ENCODE assay signal across 6 cellular contexts in genomic region chr6:30687659-30688431, GRCh38. TPM values are rescaled to one million over a fixed set of nuclear protein-coding genes. Genes with fewer than 3 reads are reported as not detected.
DNase-seq lines count a peak whose midpoint lies in the region; ATAC-seq and TF ChIP-seq lines count a peak whose summit lies in the region.

No MANE protein-coding gene starts in this region.

- peak overlapping the region; percentile 98 for H3K4me2 ChIP-seq in SK-N-SH

- DNase-seq in DMS114 treated with DMSO at 0.1 percent for 48 hours (lab: John Stamatoyannopoulos, UW; ENCODE audit: unreplicated experiment), result peak; percentile 40
- DNase-seq in SK-N-SH, result peak; percentile 47
- DNase-seq in aorta, result peak; percentile 75 to 83
- no peak for DNase-seq in left lobe of liver (ENCODE audit: low spot score)

- POLR2A ChIA-PET in SK-N-SH (lab: Yijun Ruan, JAX), result interaction anchor here (0.9 to 1.9 kb wide), 6 partner anchors 29 to 73 kb away, joined by 3 to 10 read pairs (median 4); partner anchors contain the start of genes MDC1 and MRPS18B

- CTCF ChIA-PET in SK-N-SH (lab: Yijun Ruan, JAX), result interaction anchor here (2.2 to 29.8 kb wide), 3 partner anchors 9 to 35 kb away, joined by 5 to 838 read pairs (median 56); partner anchors contain the start of genes FLOT1, MDC1 and TUBB

- TF ChIP-seq RAD21 in SK-N-SH (IDR thresholded peaks at IDR 0.05; ENCODE audit: low read length), result no peak

- H3K27ac ChIP-seq in SK-N-SH (ENCODE audit: low read depth in 2 of 2, low read length in 1 of 2) (peak overlapping the region; percentile 93 to 97), aorta (ENCODE audit: low read depth in 1 of 2, low read length in 2 of 2) (peak overlapping the region in 1 of 2 donors; percentile 80)

- peaks cover 9% of the 10 kb centered on the region for H3F3A ChIP-seq in SK-N-SH (replicated peaks; ENCODE audit: insufficient read depth)

- TF ChIP-seq EP300 in SK-N-SH (IDR thresholded peaks at IDR 0.05; ENCODE audit: borderline replicate concordance in 1 of 2, low read depth in 1 of 2, low read length in 1 of 2), result no peak

- H3K4me3 ChIP-seq in SK-N-SH (ENCODE audit: low read depth in 2 of 2, low read length in 1 of 2), result peak overlapping the region; percentile 74 to 77
- peak overlapping the region; percentile 86 for H3K4me3 ChIP-seq in iPS-18c (ENCODE audit: insufficient read depth, low read depth, low read length)
- H3K4me3 ChIP-seq in aorta (ENCODE audit: low read length in 2 of 2), result peak overlapping the region; percentile 11 to 82

- H3K9me3 ChIP-seq in SK-N-SH (no peaks in the 10 kb centered on the region), iPS-18c (ENCODE audit: control insufficient read depth, insufficient read depth, low read length) (peaks cover 2% of the 10 kb centered on the region), aorta (ENCODE audit: control insufficient read depth, low read length) (no peaks in the 10 kb centered on the region)

- peaks cover 76% of the 10 kb centered on the region for H3K79me2 ChIP-seq in SK-N-SH (ENCODE audit: insufficient read depth)

- peak overlapping the region; percentile 49 for H2AFZ ChIP-seq in SK-N-SH (ENCODE audit: low read depth)

- peak overlapping the region; percentile 97 for H3K9ac ChIP-seq in SK-N-SH

- ATAC-seq in aorta (ENCODE audit: low FRiP score), result no peak
- no peak for ATAC-seq in esophagus mucosa
- ATAC-seq in left lobe of liver, result no peak

- WGBS in SK-N-SH (ENCODE audit: low lambda C conversion rate), result 13% methylated on average over 11 of the region's 22 CpGs
- 8 to 10% methylated on average over 22 of the region's 22 CpGs for WGBS in aorta, 2 donors

- H3K36me3 ChIP-seq in SK-N-SH (replicated peaks in 1 of 2; ENCODE audit: control insufficient read depth in 1 of 2, insufficient read depth in 2 of 2, low read length in 1 of 2), result peaks cover 0 to 7% of the 10 kb centered on the region in 2 experiments
- H3K36me3 ChIP-seq in aorta (ENCODE audit: control insufficient read depth in 1 of 2, insufficient read depth in 2 of 2, low read length in 1 of 2), result no peaks in the 10 kb centered on the region

- no peaks in the 10 kb centered on the region for H3K9me2 ChIP-seq in SK-N-SH

- no peaks in the 10 kb centered on the region; the same call in 1 of the 2 replicates for H4K20me1 ChIP-seq in SK-N-SH (ENCODE audit: insufficient read depth)

- H3K27me3 ChIP-seq in SK-N-SH (ENCODE audit: insufficient read depth) (no peaks in the 10 kb centered on the region), aorta (ENCODE audit: control insufficient read depth in 1 of 2, insufficient read depth in 2 of 2, low read length in 1 of 2) (no peaks in the 10 kb centered on the region)

- intact Hi-C loops in aorta (cut with DNase I), result loop anchor here (1.0 to 2.0 kb wide), 3 partner anchors 29 to 71 kb away; partner anchors contain the start of genes MDC1 (in 1 of the 2), MRPS18B (in 1 of the 2), PPP1R10 (in 1 of the 2) and TUBB (in 1 of the 2)

- TF ChIP-seq CTCF in SK-N-SH (IDR thresholded peaks at IDR 0.05), result peak; percentile 27; the same call in 1 of the 2 replicates

- H3K4me1 ChIP-seq in SK-N-SH (ENCODE audit: control insufficient read depth in 1 of 2, insufficient read depth in 2 of 2, low read depth in 1 of 2, low read length in 1 of 2) (peaks cover 17 to 60% of the 10 kb centered on the region in 2 experiments; a peak in 2 of 4 replicates), aorta (ENCODE audit: control insufficient read depth in 1 of 2, insufficient read depth in 2 of 2, low read length in 2 of 2) (no peaks in the 10 kb centered on the region)

TF ChIP-seq in SK-N-SH, 30 proteins besides CTCF, POLR2A, EP300 and RAD21:
- TF ChIP-seq NFIC (IDR thresholded peaks at IDR 0.05; ENCODE audit: borderline replicate concordance) (no peak), ZBTB33 (IDR thresholded peaks at IDR 0.05; ENCODE audit: borderline replicate concordance, low read depth) (no peak), GABPA (IDR thresholded peaks at IDR 0.05; ENCODE audit: low read depth) (no peak), RXRA (IDR thresholded peaks at IDR 0.05; ENCODE audit: borderline replicate concordance, low read depth) (no peak), SIN3A (IDR thresholded peaks at IDR 0.05; ENCODE audit: borderline replicate concordance, low read depth, low read length) (no peak), POLR2AphosphoS5 (IDR thresholded peaks at IDR 0.05; ENCODE audit: low read depth, low read length) (peak; percentile 40; the same call in 1 of the 2 replicates), REST (IDR thresholded peaks at IDR 0.05; ENCODE audit: low read depth, low read length) (no peak), MXI1 (IDR thresholded peaks at IDR 0.05; ENCODE audit: low read depth, low read length) (peak; percentile 34)

RNA-seq across cellular contexts. Expression of gene PPP1R18, which starts 1.4 kb away (rescaled TPM):
- polyA plus RNA-seq in SK-N-SH (2012; rRNA removed) (57.3 and 73.2 TPM in 2 replicates), aorta (10 to 100 TPM; 68.5 to 83.3 TPM)
- 51.8 and 65.1 TPM in 2 replicates for polyA plus RNA-seq in SK-N-SH (2012; cell fraction: cytosol; rRNA removed)
- polyA plus RNA-seq in SK-N-SH (2012; cell fraction: nucleus; rRNA removed), result 60.7 and 86.1 TPM in 2 replicates
- total RNA-seq in aorta (100 to 1,000 TPM; 130 to 134 TPM), esophagus mucosa (22.9 TPM), left lobe of liver (10.6 TPM)

RNA-seq across cellular contexts. Expression of gene NRM, which starts 2.9 kb away (rescaled TPM):
- polyA plus RNA-seq in SK-N-SH (2012; rRNA removed), result 19.7 and 26.8 TPM in 2 replicates
- 11.9 and 19.3 TPM in 2 replicates for polyA plus RNA-seq in SK-N-SH (2012; cell fraction: cytosol; rRNA removed)
- polyA plus RNA-seq in SK-N-SH (2012; cell fraction: nucleus; rRNA removed), result 15.7 and 18.5 TPM in 2 replicates
- total RNA-seq in aorta, result 10 to 100 TPM; 13.0 to 15.0 TPM
- polyA plus RNA-seq in aorta, result 10 to 100 TPM in 1 of 2 donors, 1 to 10 TPM in 1; 5.6 to 19.6 TPM
- total RNA-seq in esophagus mucosa, result 12.7 TPM
- total RNA-seq in left lobe of liver, result 1.8 TPM

RNA-seq across cellular contexts. Expression of gene DHX16, which starts 15.0 kb away (rescaled TPM):
- polyA plus RNA-seq in SK-N-SH (2012; rRNA removed) (59.8 and 63.3 TPM in 2 replicates), aorta (10 to 100 TPM; 12.8 to 34.0 TPM)
- polyA plus RNA-seq in SK-N-SH (2012; cell fraction: cytosol; rRNA removed), result 41.4 and 42.7 TPM in 2 replicates
- polyA plus RNA-seq in SK-N-SH (2012; cell fraction: nucleus; rRNA removed), result 163 and 170 TPM in 2 replicates
- total RNA-seq in aorta (10 to 100 TPM; 22.3 to 25.2 TPM), esophagus mucosa (17.8 TPM), left lobe of liver (15.2 TPM)

RNA-seq across cellular contexts. Expression of gene MDC1, which starts 29.2 kb away (rescaled TPM):
- 5.9 and 10.4 TPM in 2 replicates for polyA plus RNA-seq in SK-N-SH (2012; rRNA removed)
- polyA plus RNA-seq in SK-N-SH (2012; cell fraction: cytosol; rRNA removed), result 4.0 and 5.9 TPM in 2 replicates
- polyA plus RNA-seq in SK-N-SH (2012; cell fraction: nucleus; rRNA removed), result 31.1 and 38.0 TPM in 2 replicates
- 10 to 100 TPM; 31.4 to 33.3 TPM for total RNA-seq in aorta
- polyA plus RNA-seq in aorta, result 10 to 100 TPM in 1 of 2 donors, 1 to 10 TPM in 1; 7.4 to 34.5 TPM
- 15.7 TPM for total RNA-seq in esophagus mucosa
- 13.7 TPM for total RNA-seq in left lobe of liver

RNA-seq across cellular contexts. Expression of gene TUBB, which starts 32.3 kb away (rescaled TPM):
- polyA plus RNA-seq in SK-N-SH (2012; rRNA removed) (1,037 and 1,093 TPM in 2 replicates), aorta (100 to 1,000 TPM in 1 of 2 donors, 10 to 100 TPM in 1; 99.5 to 189 TPM)
- polyA plus RNA-seq in SK-N-SH (2012; cell fraction: cytosol; rRNA removed), result 629 and 839 TPM in 2 replicates
- 576 and 657 TPM in 2 replicates for polyA plus RNA-seq in SK-N-SH (2012; cell fraction: nucleus; rRNA removed)
- total RNA-seq in aorta (100 to 1,000 TPM; 264 to 324 TPM), esophagus mucosa (327 TPM), left lobe of liver (219 TPM)
